Comparison of ENCODE assay signal across 30 cellular contexts in the genomic region with DNA sequence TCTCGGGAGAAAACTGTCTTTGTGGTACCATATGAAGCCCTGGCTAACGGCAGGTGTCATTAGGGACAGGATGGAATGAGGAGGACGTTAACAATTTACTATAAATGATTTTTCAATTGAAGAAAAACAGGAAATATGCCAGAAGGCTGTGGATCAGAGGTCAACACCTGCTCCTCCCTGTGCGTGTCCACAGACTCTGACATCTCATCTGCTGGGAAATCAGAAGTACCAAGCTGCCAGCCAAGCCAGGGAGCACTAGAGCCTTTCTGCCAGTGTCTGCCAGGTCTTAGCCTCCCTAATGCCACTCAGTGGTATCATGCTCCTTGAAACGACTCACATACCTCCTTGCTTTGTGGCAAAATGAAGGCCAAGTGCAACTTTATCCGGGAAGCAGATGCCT.
DNase-seq lines count a peak whose midpoint lies in the region; ATAC-seq and TF ChIP-seq lines count a peak whose summit lies in the region.
"Had no signal": no experiment of that assay in that cellular context is flagged by ENCODE, and none has a peak within 500 bp of the region (broad histone marks: within the 10 kb centered on the region; RNA-seq: fewer than 3 reads in every experiment).

No MANE protein-coding gene starts in this region.

- no peaks in the 10 kb centered on the region for H3K36me3 Mint-ChIP-seq in glutamatergic neuron (ENCODE audit: unreplicated experiment)
- H3K36me3 Mint-ChIP-seq: activated naive CD8-positive, alpha-beta T cell treated with anti-CD3 and anti-CD28 coated beads for 36 hours; neural progenitor cell; type B pancreatic cell had no signal

- H3K4me1 Mint-ChIP-seq in glutamatergic neuron (ENCODE audit: low read depth, unreplicated experiment) = peaks cover 9% of the 10 kb centered on the region
- H3K4me1 Mint-ChIP-seq: activated CD4-positive, alpha-beta T cell treated with anti-CD3 and anti-CD28 coated beads for 36 hours; activated naive CD8-positive, alpha-beta T cell treated with anti-CD3 and anti-CD28 coated beads for 36 hours; endodermal cell; neural progenitor cell had no signal

- no peak for TF ChIP-seq CTCF in glutamatergic neuron (IDR thresholded peaks at IDR 0.05; ENCODE audit: partially characterized antibody, unreplicated experiment)

- DNase-seq in COLO668 (lab: John Stamatoyannopoulos, UW; ENCODE audit: unreplicated experiment) (peak; percentile 60), NCI-H1092 (lab: John Stamatoyannopoulos, UW) (peak; percentile 4), NCI-H524 treated with DMSO at 0.1 percent for 48 hours (lab: John Stamatoyannopoulos, UW) (peak; percentile 97), glutamatergic neuron (peak; percentile 31), NOMO-1 treated with dmso at 0.1 percent for 144 hours (lab: John Stamatoyannopoulos, UW; ENCODE audit: unreplicated experiment) (no peak), cardiac septum (ENCODE audit: low spot score) (no peak)
- DNase-seq: activated CD4-positive, alpha-beta T cell treated with anti-CD3 and anti-CD28 coated beads for 36 hours; activated CD8-positive, alpha-beta memory T cell treated with anti-CD3 and anti-CD28 coated beads for 24 hours; activated effector memory CD4-positive, alpha-beta T cell treated with Interleukin-2 at 50 U/mL for 16 hours; activated naive CD8-positive, alpha-beta T cell treated with anti-CD3 and anti-CD28 coated beads for 36 hours; aorta; C1 segment of cervical spinal cord; Calu3; caudate nucleus; endodermal cell; esophagus squamous epithelium; foreskin melanocyte; mammary epithelial cell; NCI-H1930; NCI-H526; PC-3; right cardiac atrium; stimulated activated CD4-positive, alpha-beta T cell treated with anti-CD3 and anti-CD28 coated beads, Interleukin-12 subunit alpha, Interleukin-12 subunit beta, amount 100 ng/mL, for 4 hours; stimulated activated CD4-positive, alpha-beta T cell treated with anti-CD3 and anti-CD28 coated beads, Interleukin-4, amount 100 ng/mL, for 1 hour had no signal

- intact Hi-C loops in cardiac septum (cut with DNase I) = no loop called here

- H3K4me3 Mint-ChIP-seq in glutamatergic neuron (ENCODE audit: unreplicated experiment) = no peak overlapping the region
- H3K4me3 Mint-ChIP-seq: activated CD4-positive, alpha-beta T cell treated with anti-CD3 and anti-CD28 coated beads for 36 hours; activated naive CD8-positive, alpha-beta T cell treated with anti-CD3 and anti-CD28 coated beads for 36 hours; dendritic cell treated with granulocyte-macrophage colony-stimulating factor and Interleukin-4, amounts not matched to agents 40 ng/mL and 50 ng/mL, for 4 days; endodermal cell; neural progenitor cell; T-helper 2 cell treated with Interferon-gamma antibody and Interleukin-4, amounts not matched to agents 5 μg/mL and 100 μg/mL, for 36 hours; type B pancreatic cell had no signal

- peaks cover 2% of the 10 kb centered on the region for H3K9me3 Mint-ChIP-seq in glutamatergic neuron (ENCODE audit: unreplicated experiment)
- H3K9me3 Mint-ChIP-seq: activated naive CD8-positive, alpha-beta T cell treated with anti-CD3 and anti-CD28 coated beads for 36 hours; dendritic cell treated with granulocyte-macrophage colony-stimulating factor and Interleukin-4, amounts not matched to agents 40 ng/mL and 50 ng/mL, for 4 days; neural progenitor cell; T-helper 2 cell treated with Interferon-gamma antibody and Interleukin-4, amounts not matched to agents 5 μg/mL and 100 μg/mL, for 36 hours; type B pancreatic cell had no signal

- peak overlapping the region; percentile 11 for H3K27ac Mint-ChIP-seq in glutamatergic neuron (ENCODE audit: unreplicated experiment)
- H3K27ac Mint-ChIP-seq: activated CD4-positive, alpha-beta T cell treated with anti-CD3 and anti-CD28 coated beads for 36 hours; activated naive CD8-positive, alpha-beta T cell treated with anti-CD3 and anti-CD28 coated beads for 36 hours; dendritic cell treated with granulocyte-macrophage colony-stimulating factor and Interleukin-4, amounts not matched to agents 40 ng/mL and 50 ng/mL, for 4 days; endodermal cell; neural progenitor cell; T-helper 2 cell treated with Interferon-gamma antibody and Interleukin-4, amounts not matched to agents 5 μg/mL and 100 μg/mL, for 36 hours; type B pancreatic cell had no signal

- no peaks in the 10 kb centered on the region for H3K27me3 Mint-ChIP-seq in glutamatergic neuron (ENCODE audit: unreplicated experiment)
- H3K27me3 Mint-ChIP-seq: activated CD4-positive, alpha-beta T cell treated with anti-CD3 and anti-CD28 coated beads for 36 hours; activated naive CD8-positive, alpha-beta T cell treated with anti-CD3 and anti-CD28 coated beads for 36 hours; dendritic cell treated with granulocyte-macrophage colony-stimulating factor and Interleukin-4, amounts not matched to agents 40 ng/mL and 50 ng/mL, for 4 days; type B pancreatic cell had no signal

- ATAC-seq in HG03039 (IDR thresholded peaks at IDR 0.05; ENCODE audit: unreplicated experiment) = no peak
- ATAC-seq: activated CD4-positive, alpha-beta T cell treated with anti-CD3 and anti-CD28 coated beads for 36 hours; GM12878; PC-3; right cardiac atrium had no signal

Comparison
In these comparisons a context has a peak if more than half of its experiments do, and no peak if none do; other contexts are left out.
1. DNase-seq: peak in COLO668 (single experiment), NCI-H1092 (single experiment), NCI-H524 treated with DMSO at 0.1 percent for 48 hours (single experiment) and glutamatergic neuron (single experiment); none in NOMO-1 treated with dmso at 0.1 percent for 144 hours (single experiment) and cardiac septum (single experiment).